In the genomic region with DNA sequence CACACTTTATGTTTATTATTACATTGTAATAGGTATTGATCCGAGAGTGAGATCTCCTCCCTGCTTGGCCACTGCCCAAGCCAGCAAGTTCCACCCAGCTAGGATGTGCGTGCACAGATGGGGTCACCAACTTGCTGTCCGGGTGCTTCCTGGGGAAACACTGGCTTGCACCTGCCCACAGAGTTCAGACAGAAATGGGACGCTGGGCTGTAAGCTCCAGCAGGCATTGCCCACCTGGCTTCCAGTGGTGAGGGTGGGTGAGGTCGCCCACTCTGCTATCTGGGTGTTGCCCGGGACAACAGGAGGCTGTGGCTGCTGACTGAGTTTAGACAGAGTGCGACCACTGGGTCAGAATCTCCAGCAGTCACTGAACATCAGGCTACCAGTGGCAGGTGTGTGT, we compare ENCODE assay signal across 1 cellular context.
TF ChIP-seq lines count a peak whose summit lies in the region.

No MANE protein-coding gene starts in this region.

TF ChIP-seq in HepG2, 621 proteins besides CTCF, POLR2A, EP300 and RAD21 (continued from another document):
- TF ChIP-seq, protein P1, sequence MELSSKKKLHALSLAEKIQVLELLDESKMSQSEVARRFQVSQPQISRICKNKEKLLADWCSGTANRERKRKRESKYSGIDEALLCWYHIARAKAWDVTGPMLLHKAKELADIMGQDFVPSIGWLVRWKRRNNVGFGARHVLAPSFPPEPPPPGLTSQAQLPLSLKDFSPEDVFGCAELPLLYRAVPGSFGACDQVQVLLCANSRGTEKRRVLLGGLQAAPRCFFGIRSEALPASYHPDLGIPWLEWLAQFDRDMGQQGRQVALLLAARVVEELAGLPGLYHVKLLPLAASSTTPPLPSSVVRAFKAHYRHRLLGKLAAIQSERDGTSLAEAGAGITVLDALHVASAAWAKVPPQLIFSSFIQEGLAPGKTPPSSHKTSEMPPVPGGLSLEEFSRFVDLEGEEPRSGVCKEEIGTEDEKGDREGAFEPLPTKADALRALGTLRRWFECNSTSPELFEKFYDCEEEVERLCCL (CRISPR knock-in tag; IDR thresholded peaks at IDR 0.05; ENCODE audit: borderline replicate concordance) = no peak
- TF ChIP-seq ARNT2 (CRISPR knock-in tag; IDR thresholded peaks at IDR 0.05; ENCODE audit: low read depth) (no peak), ZBTB3 (CRISPR knock-in tag; IDR thresholded peaks at IDR 0.05; ENCODE audit: borderline replicate concordance, low read depth) (no peak), ZNF232 (CRISPR knock-in tag; IDR thresholded peaks at IDR 0.05; ENCODE audit: borderline replicate concordance) (no peak)
